20 cellular contexts compared by ENCODE assay signal in the genomic region with DNA sequence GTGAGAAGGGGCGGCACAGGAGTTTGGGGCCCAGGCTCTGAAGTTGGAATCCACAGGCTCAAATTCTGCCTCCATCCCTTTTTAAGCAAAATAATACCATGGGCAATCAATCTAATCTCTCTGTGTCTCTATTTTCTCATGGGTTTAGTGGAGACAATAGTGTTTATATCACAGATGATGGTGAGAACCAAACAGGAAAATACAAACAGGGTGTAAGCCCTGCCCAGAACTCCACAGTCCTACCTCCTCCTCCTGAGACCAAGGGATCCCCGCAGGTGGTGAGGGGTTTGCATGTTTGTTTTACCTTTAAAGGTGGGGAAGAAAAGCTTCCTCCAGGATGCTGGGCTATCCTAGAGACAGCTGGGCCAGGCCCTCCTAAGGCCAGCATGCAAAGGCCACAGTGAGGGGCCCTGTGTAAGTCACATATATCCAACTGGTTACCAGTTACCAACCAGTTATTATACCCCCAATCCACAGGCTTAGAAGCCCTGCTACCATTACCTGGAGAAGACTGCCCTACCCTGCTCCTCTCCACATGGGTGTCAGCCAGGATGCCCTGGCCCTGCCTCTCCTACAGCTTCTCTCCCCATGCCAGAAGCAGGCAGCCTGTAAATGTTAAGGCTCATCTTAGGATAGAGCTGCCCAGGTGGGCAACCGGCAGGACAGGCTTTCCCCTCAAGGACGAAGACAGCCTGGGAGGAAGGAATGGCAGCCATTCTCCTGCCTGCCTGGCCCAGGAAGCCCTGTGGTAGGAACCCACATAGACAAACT.
DNase-seq lines count a peak whose midpoint lies in the region; ATAC-seq, FAIRE-seq and TF ChIP-seq lines count a peak whose summit lies in the region.
"Had no signal": no experiment of that assay in that cellular context is flagged by ENCODE, and none has a peak within 500 bp of the region (broad histone marks: within the 10 kb centered on the region; RNA-seq: fewer than 3 reads in every experiment).

No MANE protein-coding gene starts in this region.

- no peak overlapping the region for H3K27ac Mint-ChIP-seq in stimulated activated naive CD8-positive, alpha-beta T cell treated with anti-CD3 and anti-CD28 coated beads, Interleukin-15, amount 100 ng/mL, for 72 hours
- no peak overlapping the region for H3K27ac Mint-ChIP-seq in endodermal cell
- peak overlapping the region; percentile 90 to 95 for H3K27ac Mint-ChIP-seq in natural killer cell
- H3K27ac Mint-ChIP-seq: CD4-positive, CD25-positive, alpha-beta regulatory T cell had no signal

- 88 to 94% methylated on average over 2 to 4 of the region's 4 CpGs for WGBS in endodermal cell (ENCODE audit: insufficient coverage in 1 of 2, insufficient read length in 1 of 2), 2 experiments

- intact Hi-C loops in natural killer cell (cut with micrococcal nuclease) = loop anchor here (5.0 kb wide), 1 partner anchor 52 kb away; no protein-coding TSS in a partner anchor
- intact Hi-C loops in vagina (cut with DNase I) = no loop called here

- no peak overlapping the region for H3K9ac ChIP-seq in endodermal cell (ENCODE audit: extremely low read depth, low read length, poor library complexity, severe bottlenecking)
- H3K9ac ChIP-seq: BLaER1 treated with 17β-estradiol and CSF1 and Interleukin-3, amounts not matched to agents 10 nM and 100 nM; GM23248 had no signal

- H3K27ac ChIP-seq in endodermal cell (ENCODE audit: low read depth, low read length) = no peak overlapping the region
- no peak overlapping the region for H3K27ac ChIP-seq in vagina
- H3K27ac ChIP-seq: BLaER1 treated with 17β-estradiol and CSF1 and Interleukin-3, amounts not matched to agents 10 nM and 100 nM; GM23248 had no signal

- TF ChIP-seq CTCF in endodermal cell (conservative IDR thresholded peaks at IDR 0.05) (no peak), natural killer cell (IDR thresholded peaks at IDR 0.05) (no peak), vagina (IDR thresholded peaks at IDR 0.05) (no peak), D721Med (IDR thresholded peaks at IDR 0.05; ENCODE audit: insufficient read depth, missing control alignments) (no peak)

- peaks cover 5 to 15% of the 10 kb centered on the region in 2 donors for H3K9me3 Mint-ChIP-seq in stimulated activated naive CD8-positive, alpha-beta T cell treated with anti-CD3 and anti-CD28 coated beads, Interleukin-15, amount 100 ng/mL, for 72 hours
- no peaks in the 10 kb centered on the region for H3K9me3 Mint-ChIP-seq in endodermal cell
- peaks cover 0 to 2% of the 10 kb centered on the region in 2 donors for H3K9me3 Mint-ChIP-seq in natural killer cell

- no peaks in the 10 kb centered on the region for H3K27me3 Mint-ChIP-seq in stimulated activated naive CD8-positive, alpha-beta T cell treated with anti-CD3 and anti-CD28 coated beads, Interleukin-15, amount 100 ng/mL, for 72 hours
- H3K27me3 Mint-ChIP-seq in endodermal cell (ENCODE audit: insufficient read depth) (no peaks in the 10 kb centered on the region), natural killer cell (ENCODE audit: low read depth in 2 of 2) (no peaks in the 10 kb centered on the region)
- H3K27me3 Mint-ChIP-seq: CD4-positive, CD25-positive, alpha-beta regulatory T cell had no signal

- no peak overlapping the region for H3K4me3 Mint-ChIP-seq in stimulated activated naive CD8-positive, alpha-beta T cell treated with anti-CD3 and anti-CD28 coated beads, Interleukin-15, amount 100 ng/mL, for 72 hours
- H3K4me3 Mint-ChIP-seq in endodermal cell (no peak overlapping the region), natural killer cell (peak overlapping the region; percentile 65)
- H3K4me3 Mint-ChIP-seq: CD4-positive, CD25-positive, alpha-beta regulatory T cell had no signal

- DNase-seq in stimulated activated naive CD8-positive, alpha-beta T cell treated with anti-CD3 and anti-CD28 coated beads, Interleukin-15, Interleukin-2, amounts not matched to agents 100 U/mL and 50 U/mL, for 24 hours = no peak
- no peak for DNase-seq in stimulated activated naive CD8-positive, alpha-beta T cell treated with anti-CD3 and anti-CD28 coated beads, Interleukin-15, amount 100 ng/mL, for 72 hours
- DNase-seq in endodermal cell (peak; percentile 21), natural killer cell (no peak), vagina (ENCODE audit: extremely low spot score in 2 of 2) (peak; percentile 52 to 91), D721Med (ENCODE audit: insufficient read length, low spot score) (no peak), NCI-H187 (lab: John Stamatoyannopoulos, UW) (no peak)
- DNase-seq: ACHN; Calu3; CD4-positive, CD25-positive, alpha-beta regulatory T cell; DMS79; EL; GM23248; H7 had no signal

- no peak for TF ChIP-seq POLR2A in vagina (IDR thresholded peaks at IDR 0.05)

- H3K4me1 ChIP-seq in endodermal cell (ENCODE audit: control insufficient read depth, insufficient read depth, low read length) = peaks cover 10% of the 10 kb centered on the region
- no peaks in the 10 kb centered on the region for H3K4me1 ChIP-seq in vagina

- no peak for FAIRE-seq in D721Med (lab: Jason Lieb, UNC)
- FAIRE-seq: G401.6, GM12891, HepG2, HTR-8/SVneo had no signal

- no peaks in the 10 kb centered on the region for H3K36me3 ChIP-seq in endodermal cell (ENCODE audit: control insufficient read depth, insufficient read depth, low read length)
- H3K36me3 ChIP-seq in vagina = no peaks in the 10 kb centered on the region
- H3K36me3 ChIP-seq: BLaER1 treated with 17β-estradiol and CSF1 and Interleukin-3, amounts not matched to agents 10 nM and 100 nM had no signal

- H3K4me3 ChIP-seq in endodermal cell (ENCODE audit: low read length) (no peak overlapping the region), vagina (no peak overlapping the region)
- H3K4me3 ChIP-seq: BLaER1 treated with 17β-estradiol and CSF1 and Interleukin-3, amounts not matched to agents 10 nM and 100 nM; GM23248 had no signal

- peaks cover 5% of the 10 kb centered on the region for H3K4me1 Mint-ChIP-seq in stimulated activated naive CD8-positive, alpha-beta T cell treated with anti-CD3 and anti-CD28 coated beads, Interleukin-15, amount 100 ng/mL, for 72 hours
- H3K4me1 Mint-ChIP-seq in endodermal cell (peaks cover 14% of the 10 kb centered on the region), natural killer cell (peaks cover 77 to 80% of the 10 kb centered on the region in 2 donors)

- H3K27me3 ChIP-seq in endodermal cell (ENCODE audit: control insufficient read depth, insufficient read depth, low read length, poor library complexity, severe bottlenecking) (no peaks in the 10 kb centered on the region), vagina (no peaks in the 10 kb centered on the region)
- H3K27me3 ChIP-seq: BLaER1 treated with 17β-estradiol and CSF1 and Interleukin-3, amounts not matched to agents 10 nM and 100 nM had no signal

- ATAC-seq in stimulated activated naive CD8-positive, alpha-beta T cell treated with anti-CD3 and anti-CD28 coated beads, Interleukin-15, Interleukin-2, amounts not matched to agents 100 U/mL and 50 U/mL, for 24 hours = peak; percentile 22
- no peak for ATAC-seq in stimulated activated naive CD8-positive, alpha-beta T cell treated with anti-CD3 and anti-CD28 coated beads, Interleukin-15, amount 100 ng/mL, for 72 hours
- peak; percentile 50 to 74 (median 64) for ATAC-seq in natural killer cell
- ATAC-seq in HG03139 (IDR thresholded peaks at IDR 0.05; ENCODE audit: unreplicated experiment) = no peak
- ATAC-seq: HepG2 had no signal

- no peaks in the 10 kb centered on the region for H3K36me3 Mint-ChIP-seq in endodermal cell (ENCODE audit: low read depth)
- no peaks in the 10 kb centered on the region for H3K36me3 Mint-ChIP-seq in natural killer cell
- H3K36me3 Mint-ChIP-seq: CD4-positive, CD25-positive, alpha-beta regulatory T cell had no signal

- H3K9me3 ChIP-seq in endodermal cell (ENCODE audit: control insufficient read depth, low read length) = no peaks in the 10 kb centered on the region
- no peaks in the 10 kb centered on the region for H3K9me3 ChIP-seq in vagina

Comparison
In these comparisons a context has a peak if more than half of its experiments do, and no peak if none do; other contexts are left out.
1. ATAC-seq: peak in stimulated activated naive CD8-positive, alpha-beta T cell treated with anti-CD3 and anti-CD28 coated beads, Interleukin-15, Interleukin-2, amounts not matched to agents 100 U/mL and 50 U/mL, for 24 hours (single experiment) and natural killer cell (3 of 3); none in stimulated activated naive CD8-positive, alpha-beta T cell treated with anti-CD3 and anti-CD28 coated beads, Interleukin-15, amount 100 ng/mL, for 72 hours (single experiment) and HG03139 (single experiment).
2. DNase-seq: peak in endodermal cell (single experiment) and vagina (2 of 2); none in stimulated activated naive CD8-positive, alpha-beta T cell treated with anti-CD3 and anti-CD28 coated beads, Interleukin-15, Interleukin-2, amounts not matched to agents 100 U/mL and 50 U/mL, for 24 hours (single experiment), stimulated activated naive CD8-positive, alpha-beta T cell treated with anti-CD3 and anti-CD28 coated beads, Interleukin-15, amount 100 ng/mL, for 72 hours (0 of 2), natural killer cell (single experiment), D721Med (single experiment) and NCI-H187 (0 of 2).
3. H3K27ac Mint-ChIP-seq: peak in natural killer cell (2 of 2); none in stimulated activated naive CD8-positive, alpha-beta T cell treated with anti-CD3 and anti-CD28 coated beads, Interleukin-15, amount 100 ng/mL, for 72 hours (0 of 2) and endodermal cell (single experiment).